Comparison of ENCODE assay signal across 14 cellular contexts in genomic region chr6:33716379-33716778, GRCh38. TPM values are rescaled to one million over a fixed set of nuclear protein-coding genes. Genes with fewer than 3 reads are reported as not detected.
A peak's percentile ranks its signal among the peaks of the same experiment; 100 is the strongest.
DNase-seq lines count a peak whose midpoint lies in the region; ATAC-seq and TF ChIP-seq lines count a peak whose summit lies in the region.
"Had no signal": no experiment of that assay in that cellular context is flagged by ENCODE, and none has a peak within 500 bp of the region (broad histone marks: within the 10 kb centered on the region; RNA-seq: fewer than 3 reads in every experiment).

No MANE protein-coding gene starts in this region.

- peak overlapping the region; percentile 42 to 70 (median 60) for H3K27ac ChIP-seq in body of pancreas

- intact Hi-C loops in body of pancreas (cut with DNase I) (no loop called here), mucosa of descending colon (cut with DNase I, micrococcal nuclease) (loop anchor here in 1 of 2 donors (10.0 kb wide), 1 partner anchor 48 kb away; no protein-coding TSS in a partner anchor)

- DNase-seq in DMS53 (lab: John Stamatoyannopoulos, UW), result peak; percentile 98
- peak; percentile 94 for DNase-seq in NCI-H2029 treated with DMSO at 0.1 percent for 48 hours (lab: John Stamatoyannopoulos, UW)
- DNase-seq in body of pancreas, result peak; percentile 72 to 93 (median 86)
- no peak for DNase-seq in mucosa of descending colon
- DNase-seq in T-helper 9 cell, result no peak
- no peak for DNase-seq in iPS-NIHi7 (ENCODE audit: extremely low spot score)
- no peak for DNase-seq in central memory CD4-positive, alpha-beta T cell
- DNase-seq: activated B cell treated with CpG ODN at 0.5 μM for 24 hours; activated naive CD4-positive, alpha-beta T cell treated with anti-CD3 and anti-CD28 coated beads, Interleukin-2, amount 10 ng/mL, durations not matched to agents 7 days and 5 days; effector memory CD4-positive, alpha-beta T cell; foreskin melanocyte; NCI-H446 treated with DMSO at 0.1 percent for 48 hours; Peyer's patch had no signal

- 23 to 30% methylated on average over 7 of the region's 7 CpGs for WGBS in body of pancreas, 2 donors

- H3K36me3 ChIP-seq in body of pancreas (replicated peaks in 1 of 2; ENCODE audit: insufficient read depth in 1 of 2, low read depth in 2 of 2), result no peaks in the 10 kb centered on the region
- no peaks in the 10 kb centered on the region for H3K36me3 ChIP-seq in mucosa of descending colon (ENCODE audit: low read depth)
- H3K36me3 ChIP-seq: Peyer's patch had no signal

- H3K27me3 ChIP-seq in body of pancreas, result no peaks in the 10 kb centered on the region
- H3K27me3 ChIP-seq: Peyer's patch had no signal

- H3K9me3 ChIP-seq in body of pancreas (no peaks in the 10 kb centered on the region), mucosa of descending colon (no peaks in the 10 kb centered on the region)
- H3K9me3 ChIP-seq: Peyer's patch had no signal

- H3K4me3 ChIP-seq in body of pancreas (no peak overlapping the region), mucosa of descending colon (no peak overlapping the region)
- H3K4me3 ChIP-seq: Peyer's patch had no signal

- H3K4me1 ChIP-seq in body of pancreas (peaks cover 35% of the 10 kb centered on the region), mucosa of descending colon (ENCODE audit: low read depth) (no peaks in the 10 kb centered on the region)

- TF ChIP-seq CTCF in body of pancreas (IDR thresholded peaks at IDR 0.05), result peak in 1 of 7 experiments; percentile 15
- no peak for TF ChIP-seq CTCF in mucosa of descending colon (IDR thresholded peaks at IDR 0.05)

- ATAC-seq in body of pancreas (peak; percentile 79), mucosa of descending colon (peak; percentile 15), HG03342 (IDR thresholded peaks at IDR 0.05; ENCODE audit: unreplicated experiment) (no peak)

- TF ChIP-seq POLR2A in body of pancreas (IDR thresholded peaks at IDR 0.05), result no peak

RNA-seq across cellular contexts. Expression of gene UQCC2, which starts 4.9 kb away (rescaled TPM):
- total RNA-seq in body of pancreas (10 to 100 TPM in 1 of 2 donors, 1 to 10 TPM in 1; 4.0 to 17.6 TPM), mucosa of descending colon (10 to 100 TPM; 41.8 to 48.6 (median 45.7) TPM)

RNA-seq across cellular contexts. Expression of gene IP6K3, which starts 30.3 kb away (rescaled TPM):
- total RNA-seq in body of pancreas, result not detected
- total RNA-seq in mucosa of descending colon, result 1 to 10 TPM in 1 of 3 donors, under 1 TPM in 2; 0.67 to 6.8 (median 0.96) TPM
- total RNA-seq: activated B cell treated with CpG ODN at 0.5 μM for 24 hours had no signal

Comparison
In these comparisons a context has a peak if more than half of its experiments do, and no peak if none do; other contexts are left out.
1. DNase-seq: peak in DMS53 (single experiment), NCI-H2029 treated with DMSO at 0.1 percent for 48 hours (single experiment) and body of pancreas (4 of 4); none in mucosa of descending colon (0 of 3), T-helper 9 cell (single experiment), iPS-NIHi7 (single experiment) and central memory CD4-positive, alpha-beta T cell (single experiment).